1 cellular context compared by ENCODE assay signal in the genomic region with DNA sequence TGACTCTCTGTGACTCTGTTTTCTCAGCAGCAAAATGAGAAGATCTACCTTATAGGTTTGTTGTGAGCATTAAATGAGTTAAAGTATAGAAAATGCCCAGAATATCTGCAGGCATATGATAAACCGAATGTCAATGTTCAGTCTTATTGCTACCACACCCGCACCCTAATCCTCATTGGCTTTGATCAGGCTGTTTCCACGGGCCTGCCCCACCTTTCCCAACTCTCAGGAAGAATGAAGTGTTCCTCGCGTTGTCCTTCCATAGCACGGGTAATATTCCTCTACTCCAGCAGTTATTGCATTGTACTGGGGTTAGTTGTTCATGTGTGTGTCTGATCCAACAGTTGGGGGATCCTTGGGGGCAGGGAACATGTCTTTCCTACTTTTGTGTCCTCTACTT.
TF ChIP-seq lines count a peak whose summit lies in the region.

No MANE protein-coding gene starts in this region.

TF ChIP-seq in K562, 482 proteins besides CTCF, POLR2A, EP300 and RAD21 (continued from another document):
- no peak for TF ChIP-seq PKNOX1 (IDR thresholded peaks at IDR 0.05)
- TF ChIP-seq MBD2 (IDR thresholded peaks at IDR 0.05; ENCODE audit: borderline replicate concordance, low read depth): no peak
- TF ChIP-seq RBM34 (IDR thresholded peaks at IDR 0.05; ENCODE audit: borderline replicate concordance, insufficient read depth, low read length): no peak
- no peak for TF ChIP-seq THAP7 (CRISPR knock-in tag; IDR thresholded peaks at IDR 0.05)
- TF ChIP-seq EZH2 (IDR thresholded peaks at IDR 0.05; ENCODE audit: borderline replicate concordance, low read depth, low read length): no peak
- no peak for TF ChIP-seq CHD1 (IDR thresholded peaks at IDR 0.05; ENCODE audit: low read length)
- TF ChIP-seq, protein P1, sequence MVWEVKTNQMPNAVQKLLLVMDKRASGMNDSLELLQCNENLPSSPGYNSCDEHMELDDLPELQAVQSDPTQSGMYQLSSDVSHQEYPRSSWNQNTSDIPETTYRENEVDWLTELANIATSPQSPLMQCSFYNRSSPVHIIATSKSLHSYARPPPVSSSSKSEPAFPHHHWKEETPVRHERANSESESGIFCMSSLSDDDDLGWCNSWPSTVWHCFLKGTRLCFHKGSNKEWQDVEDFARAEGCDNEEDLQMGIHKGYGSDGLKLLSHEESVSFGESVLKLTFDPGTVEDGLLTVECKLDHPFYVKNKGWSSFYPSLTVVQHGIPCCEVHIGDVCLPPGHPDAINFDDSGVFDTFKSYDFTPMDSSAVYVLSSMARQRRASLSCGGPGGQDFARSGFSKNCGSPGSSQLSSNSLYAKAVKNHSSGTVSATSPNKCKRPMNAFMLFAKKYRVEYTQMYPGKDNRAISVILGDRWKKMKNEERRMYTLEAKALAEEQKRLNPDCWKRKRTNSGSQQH (CRISPR knock-in tag; IDR thresholded peaks at IDR 0.05): no peak
